In the genomic region with DNA sequence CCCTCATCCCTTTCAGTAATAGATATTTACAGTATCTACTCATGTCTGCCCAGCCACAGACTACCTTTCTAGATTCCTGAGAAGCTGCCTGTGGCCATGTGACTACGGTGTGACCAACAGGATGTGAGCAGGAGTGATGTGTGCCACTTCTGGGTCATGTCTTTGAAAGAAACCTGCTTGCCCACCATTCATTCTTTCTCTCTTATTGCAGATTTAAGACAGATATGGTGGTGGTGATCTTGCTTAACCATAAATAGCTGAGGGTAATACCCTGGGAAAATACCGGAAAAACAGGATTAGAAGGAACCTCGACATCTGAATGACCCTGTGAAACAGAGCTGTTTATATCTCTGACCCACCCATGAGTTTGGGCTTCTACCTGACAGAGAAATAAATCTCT, we compare ENCODE assay signal across 1 cellular context.
TF ChIP-seq lines count a peak whose summit lies in the region.

No MANE protein-coding gene starts in this region.

TF ChIP-seq in SK-N-SH treated with all-trans-retinoic acid at 6 μM for 48 hours, 23 proteins besides CTCF, POLR2A, EP300 and RAD21:
- TF ChIP-seq, protein P1, sequence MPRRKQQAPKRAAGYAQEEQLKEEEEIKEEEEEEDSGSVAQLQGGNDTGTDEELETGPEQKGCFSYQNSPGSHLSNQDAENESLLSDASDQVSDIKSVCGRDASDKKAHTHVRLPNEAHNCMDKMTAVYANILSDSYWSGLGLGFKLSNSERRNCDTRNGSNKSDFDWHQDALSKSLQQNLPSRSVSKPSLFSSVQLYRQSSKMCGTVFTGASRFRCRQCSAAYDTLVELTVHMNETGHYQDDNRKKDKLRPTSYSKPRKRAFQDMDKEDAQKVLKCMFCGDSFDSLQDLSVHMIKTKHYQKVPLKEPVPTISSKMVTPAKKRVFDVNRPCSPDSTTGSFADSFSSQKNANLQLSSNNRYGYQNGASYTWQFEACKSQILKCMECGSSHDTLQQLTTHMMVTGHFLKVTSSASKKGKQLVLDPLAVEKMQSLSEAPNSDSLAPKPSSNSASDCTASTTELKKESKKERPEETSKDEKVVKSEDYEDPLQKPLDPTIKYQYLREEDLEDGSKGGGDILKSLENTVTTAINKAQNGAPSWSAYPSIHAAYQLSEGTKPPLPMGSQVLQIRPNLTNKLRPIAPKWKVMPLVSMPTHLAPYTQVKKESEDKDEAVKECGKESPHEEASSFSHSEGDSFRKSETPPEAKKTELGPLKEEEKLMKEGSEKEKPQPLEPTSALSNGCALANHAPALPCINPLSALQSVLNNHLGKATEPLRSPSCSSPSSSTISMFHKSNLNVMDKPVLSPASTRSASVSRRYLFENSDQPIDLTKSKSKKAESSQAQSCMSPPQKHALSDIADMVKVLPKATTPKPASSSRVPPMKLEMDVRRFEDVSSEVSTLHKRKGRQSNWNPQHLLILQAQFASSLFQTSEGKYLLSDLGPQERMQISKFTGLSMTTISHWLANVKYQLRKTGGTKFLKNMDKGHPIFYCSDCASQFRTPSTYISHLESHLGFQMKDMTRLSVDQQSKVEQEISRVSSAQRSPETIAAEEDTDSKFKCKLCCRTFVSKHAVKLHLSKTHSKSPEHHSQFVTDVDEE (CRISPR knock-in tag; IDR thresholded peaks at IDR 0.05) = no peak
- TF ChIP-seq ZNF8 (CRISPR knock-in tag; IDR thresholded peaks at IDR 0.05) (no peak), RARB (CRISPR knock-in tag; IDR thresholded peaks at IDR 0.05) (no peak), TOX (CRISPR knock-in tag; IDR thresholded peaks at IDR 0.05; ENCODE audit: borderline replicate concordance) (no peak), ZNF70 (CRISPR knock-in tag; IDR thresholded peaks at IDR 0.05) (no peak), GLIS3 (CRISPR knock-in tag; IDR thresholded peaks at IDR 0.05) (no peak), CSDC2 (CRISPR knock-in tag; IDR thresholded peaks at IDR 0.05) (no peak), TCF4 (CRISPR knock-in tag; IDR thresholded peaks at IDR 0.05; ENCODE audit: borderline replicate concordance) (no peak), PPARA (CRISPR knock-in tag; IDR thresholded peaks at IDR 0.05; ENCODE audit: borderline replicate concordance) (no peak), ZNF565 (CRISPR knock-in tag; conservative IDR thresholded peaks at IDR 0.05; ENCODE audit: low read depth) (no peak), ARNTL (CRISPR knock-in tag; IDR thresholded peaks at IDR 0.05; ENCODE audit: borderline replicate concordance, low read depth) (no peak), OSR1 (CRISPR knock-in tag; IDR thresholded peaks at IDR 0.05) (no peak), ESRRG (CRISPR knock-in tag; IDR thresholded peaks at IDR 0.05) (no peak)
- TF ChIP-seq, protein P2, sequence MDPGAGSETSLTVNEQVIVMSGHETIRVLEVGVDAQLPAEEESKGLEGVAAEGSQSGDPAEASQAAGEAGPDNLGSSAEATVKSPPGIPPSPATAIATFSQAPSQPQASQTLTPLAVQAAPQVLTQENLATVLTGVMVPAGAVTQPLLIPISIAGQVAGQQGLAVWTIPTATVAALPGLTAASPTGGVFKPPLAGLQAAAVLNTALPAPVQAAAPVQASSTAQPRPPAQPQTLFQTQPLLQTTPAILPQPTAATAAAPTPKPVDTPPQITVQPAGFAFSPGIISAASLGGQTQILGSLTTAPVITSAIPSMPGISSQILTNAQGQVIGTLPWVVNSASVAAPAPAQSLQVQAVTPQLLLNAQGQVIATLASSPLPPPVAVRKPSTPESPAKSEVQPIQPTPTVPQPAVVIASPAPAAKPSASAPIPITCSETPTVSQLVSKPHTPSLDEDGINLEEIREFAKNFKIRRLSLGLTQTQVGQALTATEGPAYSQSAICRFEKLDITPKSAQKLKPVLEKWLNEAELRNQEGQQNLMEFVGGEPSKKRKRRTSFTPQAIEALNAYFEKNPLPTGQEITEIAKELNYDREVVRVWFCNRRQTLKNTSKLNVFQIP (CRISPR knock-in tag; IDR thresholded peaks at IDR 0.05; ENCODE audit: borderline replicate concordance, low read depth) = no peak
- TF ChIP-seq, protein P3, sequence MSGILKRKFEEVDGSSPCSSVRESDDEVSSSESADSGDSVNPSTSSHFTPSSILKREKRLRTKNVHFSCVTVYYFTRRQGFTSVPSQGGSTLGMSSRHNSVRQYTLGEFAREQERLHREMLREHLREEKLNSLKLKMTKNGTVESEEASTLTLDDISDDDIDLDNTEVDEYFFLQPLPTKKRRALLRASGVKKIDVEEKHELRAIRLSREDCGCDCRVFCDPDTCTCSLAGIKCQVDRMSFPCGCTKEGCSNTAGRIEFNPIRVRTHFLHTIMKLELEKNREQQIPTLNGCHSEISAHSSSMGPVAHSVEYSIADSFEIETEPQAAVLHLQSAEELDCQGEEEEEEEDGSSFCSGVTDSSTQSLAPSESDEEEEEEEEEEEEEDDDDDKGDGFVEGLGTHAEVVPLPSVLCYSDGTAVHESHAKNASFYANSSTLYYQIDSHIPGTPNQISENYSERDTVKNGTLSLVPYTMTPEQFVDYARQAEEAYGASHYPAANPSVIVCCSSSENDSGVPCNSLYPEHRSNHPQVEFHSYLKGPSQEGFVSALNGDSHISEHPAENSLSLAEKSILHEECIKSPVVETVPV (CRISPR knock-in tag; IDR thresholded peaks at IDR 0.05) = no peak
- TF ChIP-seq, protein P4, sequence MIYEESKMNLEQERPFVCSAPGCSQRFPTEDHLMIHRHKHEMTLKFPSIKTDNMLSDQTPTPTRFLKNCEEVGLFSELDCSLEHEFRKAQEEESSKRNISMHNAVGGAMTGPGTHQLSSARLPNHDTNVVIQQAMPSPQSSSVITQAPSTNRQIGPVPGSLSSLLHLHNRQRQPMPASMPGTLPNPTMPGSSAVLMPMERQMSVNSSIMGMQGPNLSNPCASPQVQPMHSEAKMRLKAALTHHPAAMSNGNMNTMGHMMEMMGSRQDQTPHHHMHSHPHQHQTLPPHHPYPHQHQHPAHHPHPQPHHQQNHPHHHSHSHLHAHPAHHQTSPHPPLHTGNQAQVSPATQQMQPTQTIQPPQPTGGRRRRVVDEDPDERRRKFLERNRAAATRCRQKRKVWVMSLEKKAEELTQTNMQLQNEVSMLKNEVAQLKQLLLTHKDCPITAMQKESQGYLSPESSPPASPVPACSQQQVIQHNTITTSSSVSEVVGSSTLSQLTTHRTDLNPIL (CRISPR knock-in tag; IDR thresholded peaks at IDR 0.05; ENCODE audit: low read depth) = no peak
- TF ChIP-seq, protein P5, sequence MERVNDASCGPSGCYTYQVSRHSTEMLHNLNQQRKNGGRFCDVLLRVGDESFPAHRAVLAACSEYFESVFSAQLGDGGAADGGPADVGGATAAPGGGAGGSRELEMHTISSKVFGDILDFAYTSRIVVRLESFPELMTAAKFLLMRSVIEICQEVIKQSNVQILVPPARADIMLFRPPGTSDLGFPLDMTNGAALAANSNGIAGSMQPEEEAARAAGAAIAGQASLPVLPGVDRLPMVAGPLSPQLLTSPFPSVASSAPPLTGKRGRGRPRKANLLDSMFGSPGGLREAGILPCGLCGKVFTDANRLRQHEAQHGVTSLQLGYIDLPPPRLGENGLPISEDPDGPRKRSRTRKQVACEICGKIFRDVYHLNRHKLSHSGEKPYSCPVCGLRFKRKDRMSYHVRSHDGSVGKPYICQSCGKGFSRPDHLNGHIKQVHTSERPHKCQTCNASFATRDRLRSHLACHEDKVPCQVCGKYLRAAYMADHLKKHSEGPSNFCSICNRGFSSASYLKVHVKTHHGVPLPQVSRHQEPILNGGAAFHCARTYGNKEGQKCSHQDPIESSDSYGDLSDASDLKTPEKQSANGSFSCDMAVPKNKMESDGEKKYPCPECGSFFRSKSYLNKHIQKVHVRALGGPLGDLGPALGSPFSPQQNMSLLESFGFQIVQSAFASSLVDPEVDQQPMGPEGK (CRISPR knock-in tag; IDR thresholded peaks at IDR 0.05; ENCODE audit: borderline replicate concordance) = no peak
TF ChIP-seq in SK-N-SH treated with all-trans-retinoic acid at 6 μM for 48 hours: peak in this region for 0.
